27 cellular contexts compared by ENCODE assay signal in genomic region chr5:33235304-33235703, GRCh38.
"Had no signal": no experiment of that assay in that cellular context is flagged by ENCODE, and none has a peak within 500 bp of the region (broad histone marks: within the 10 kb centered on the region; RNA-seq: fewer than 3 reads in every experiment).

No MANE protein-coding gene starts in this region.

- H3K4me3 ChIP-seq: gastrocnemius medialis, left ventricle myocardium inferior, mucosa of descending colon, pancreas, right lobe of liver, suprapubic skin, transverse colon, uterus had no signal

- H3K36me3 Mint-ChIP-seq: activated naive CD8-positive, alpha-beta T cell; naive thymus-derived CD4-positive, alpha-beta T cell had no signal

- H3K4me3 Mint-ChIP-seq: activated B cell treated with CpG ODN at 0.5 μM for 24 hours; activated naive CD8-positive, alpha-beta T cell; stimulated activated naive CD8-positive, alpha-beta T cell treated with anti-CD3 and anti-CD28 coated beads, Interleukin-15, amount 100 ng/mL, for 72 hours had no signal

- FAIRE-seq: colon, kidney, pancreas, small intestine had no signal

- H3K4me1 ChIP-seq: gastrocnemius medialis, pancreas, suprapubic skin, uterus had no signal

- H3K27me3 Mint-ChIP-seq: activated B cell treated with CpG ODN at 0.5 μM for 24 hours; activated naive CD8-positive, alpha-beta T cell; stimulated activated naive CD8-positive, alpha-beta T cell treated with anti-CD3 and anti-CD28 coated beads, Interleukin-15, amount 100 ng/mL, for 72 hours had no signal

- H3K9me3 ChIP-seq: gastrocnemius medialis, left ventricle myocardium inferior, mucosa of descending colon, neutrophil, pancreas, right lobe of liver, suprapubic skin, transverse colon, uterus had no signal

- H3K36me3 ChIP-seq: gastrocnemius medialis, left ventricle myocardium inferior, neutrophil, pancreas, right lobe of liver, suprapubic skin, transverse colon, uterus had no signal

- H3K27me3 ChIP-seq: gastrocnemius medialis, neutrophil, pancreas, right lobe of liver, suprapubic skin, transverse colon, uterus had no signal

- H3K27ac Mint-ChIP-seq: activated B cell treated with CpG ODN at 0.5 μM for 24 hours; activated naive CD8-positive, alpha-beta T cell had no signal

- ATAC-seq: gastrocnemius medialis; naive thymus-derived CD4-positive, alpha-beta T cell; pancreas; right lobe of liver had no signal

- H3K9me3 Mint-ChIP-seq: activated B cell treated with CpG ODN at 0.5 μM for 24 hours; stimulated activated naive CD8-positive, alpha-beta T cell treated with anti-CD3 and anti-CD28 coated beads, Interleukin-15, amount 100 ng/mL, for 72 hours had no signal

- H3K27ac ChIP-seq: gastrocnemius medialis, left ventricle myocardium inferior, neutrophil, pancreas, right lobe of liver, suprapubic skin, transverse colon, uterus had no signal

- DNase-seq: activated B cell treated with CpG ODN at 0.5 μM for 24 hours; activated CD4-positive, alpha-beta T cell treated with anti-CD3 and anti-CD28 coated beads for 4 hours; activated CD8-positive, alpha-beta memory T cell treated with anti-CD3 and anti-CD28 coated beads, Interleukin-2, amount 50 U/mL, for 48 hours; activated gamma-delta T cell; activated T-cell treated with anti-CD3 and anti-CD28 coated beads, Interleukin-2, amount 50 U/mL, for 48 hours; amygdala; caudate nucleus; erythroblast; gastrocnemius medialis; head of caudate nucleus; kidney; left ventricle myocardium inferior; mesenchymal stem cell; mucosa of descending colon; naive thymus-derived CD4-positive, alpha-beta T cell; pancreas; right lobe of liver; small intestine; stimulated activated CD4-positive, alpha-beta T cell treated with anti-CD3 and anti-CD28 coated beads, Interleukin-4, amount 100 ng/mL, for 1 hour; stimulated activated naive CD8-positive, alpha-beta T cell treated with anti-CD3 and anti-CD28 coated beads, Interleukin-15, amount 100 ng/mL, for 72 hours; T-helper 9 cell; transverse colon; uterus had no signal
